In genomic region chr6:40996591-40997247, GRCh38 we compare ENCODE assay signal across 1 cellular context.
TF ChIP-seq lines count a peak whose summit lies in the region.

No MANE protein-coding gene starts in this region.

TF ChIP-seq in A549, 52 proteins besides CTCF, POLR2A, EP300 and RAD21 (continued from another document):
- TF ChIP-seq PBX3 (IDR thresholded peaks at IDR 0.05), result no peak
- TF ChIP-seq FOSB (CRISPR knock-in tag; IDR thresholded peaks at IDR 0.05), result no peak
- TF ChIP-seq USF2 (IDR thresholded peaks at IDR 0.05), result peak; percentile 41
- no peak for TF ChIP-seq MAZ (IDR thresholded peaks at IDR 0.05; ENCODE audit: borderline replicate concordance, low read depth, low read length)
- TF ChIP-seq ZNF302 (CRISPR knock-in tag; IDR thresholded peaks at IDR 0.05), result peak; percentile 34; the same call in 1 of the 2 replicates
- TF ChIP-seq PHF8 (IDR thresholded peaks at IDR 0.05; ENCODE audit: borderline replicate concordance, low read depth), result no peak
- no peak for TF ChIP-seq KDM5A (IDR thresholded peaks at IDR 0.05)
- no peak for TF ChIP-seq RFX5 (IDR thresholded peaks at IDR 0.05)
- TF ChIP-seq ZFP36 (IDR thresholded peaks at IDR 0.05; ENCODE audit: borderline replicate concordance, partially characterized antibody), result no peak
- no peak for TF ChIP-seq ZSCAN20 (CRISPR knock-in tag; IDR thresholded peaks at IDR 0.05)
- no peak for TF ChIP-seq NR3C1 (IDR thresholded peaks at IDR 0.05)
- TF ChIP-seq, protein P1, sequence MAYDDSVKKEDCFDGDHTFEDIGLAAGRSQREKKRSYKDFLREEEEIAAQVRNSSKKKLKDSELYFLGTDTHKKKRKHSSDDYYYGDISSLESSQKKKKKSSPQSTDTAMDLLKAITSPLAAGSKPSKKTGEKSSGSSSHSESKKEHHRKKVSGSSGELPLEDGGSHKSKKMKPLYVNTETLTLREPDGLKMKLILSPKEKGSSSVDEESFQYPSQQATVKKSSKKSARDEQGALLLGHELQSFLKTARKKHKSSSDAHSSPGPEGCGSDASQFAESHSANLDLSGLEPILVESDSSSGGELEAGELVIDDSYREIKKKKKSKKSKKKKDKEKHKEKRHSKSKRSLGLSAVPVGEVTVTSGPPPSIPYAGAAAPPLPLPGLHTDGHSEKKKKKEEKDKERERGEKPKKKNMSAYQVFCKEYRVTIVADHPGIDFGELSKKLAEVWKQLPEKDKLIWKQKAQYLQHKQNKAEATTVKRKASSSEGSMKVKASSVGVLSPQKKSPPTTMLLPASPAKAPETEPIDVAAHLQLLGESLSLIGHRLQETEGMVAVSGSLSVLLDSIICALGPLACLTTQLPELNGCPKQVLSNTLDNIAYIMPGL (CRISPR knock-in tag; IDR thresholded peaks at IDR 0.05; ENCODE audit: borderline replicate concordance), result no peak
- TF ChIP-seq ZC3H11A (IDR thresholded peaks at IDR 0.05), result no peak
- no peak for TF ChIP-seq RNF2 (IDR thresholded peaks at IDR 0.05; ENCODE audit: borderline replicate concordance, low read depth)
- no peak for TF ChIP-seq TFCP2L1 (CRISPR knock-in tag; IDR thresholded peaks at IDR 0.05)
- TF ChIP-seq, protein P2, sequence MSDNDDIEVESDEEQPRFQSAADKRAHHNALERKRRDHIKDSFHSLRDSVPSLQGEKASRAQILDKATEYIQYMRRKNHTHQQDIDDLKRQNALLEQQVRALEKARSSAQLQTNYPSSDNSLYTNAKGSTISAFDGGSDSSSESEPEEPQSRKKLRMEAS (IDR thresholded peaks at IDR 0.05), result peak; percentile 63; the same call in 1 of the 2 replicates
